ENCODE assay signal across 1 cellular context in the genomic region with DNA sequence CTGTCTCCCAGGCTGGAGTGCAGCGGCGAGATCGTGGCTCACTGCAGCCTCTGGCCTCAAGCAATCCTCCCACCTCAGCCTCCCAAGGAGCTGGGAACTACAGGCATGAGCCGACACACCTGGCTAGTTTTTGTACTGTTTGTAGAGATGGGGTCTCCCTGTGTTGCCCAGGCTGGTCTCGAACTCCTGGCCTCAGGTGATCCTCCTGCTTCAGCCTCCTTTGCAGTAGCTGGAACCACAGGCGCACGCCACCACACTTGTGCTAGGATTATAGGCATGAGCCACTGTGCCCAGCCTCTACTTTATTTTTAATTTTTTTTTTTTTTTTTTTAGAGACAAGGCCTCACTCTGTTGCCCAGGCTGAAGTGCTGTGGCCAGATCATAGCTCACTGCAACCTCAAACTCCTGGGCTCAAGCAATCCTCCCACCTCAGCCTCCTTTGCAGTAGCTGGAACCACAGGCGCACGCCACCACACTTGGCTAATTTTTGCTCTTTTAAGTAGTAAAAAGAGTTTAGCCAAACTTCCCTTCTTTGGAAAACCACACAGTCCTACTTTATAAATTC.
TF ChIP-seq lines count a peak whose summit lies in the region.

No MANE protein-coding gene starts in this region.

TF ChIP-seq in HepG2, 621 proteins besides CTCF, POLR2A, EP300 and RAD21 (continued from another document):
- TF ChIP-seq, protein P1, sequence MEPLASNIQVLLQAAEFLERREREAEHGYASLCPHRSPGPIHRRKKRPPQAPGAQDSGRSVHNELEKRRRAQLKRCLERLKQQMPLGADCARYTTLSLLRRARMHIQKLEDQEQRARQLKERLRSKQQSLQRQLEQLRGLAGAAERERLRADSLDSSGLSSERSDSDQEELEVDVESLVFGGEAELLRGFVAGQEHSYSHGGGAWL (CRISPR knock-in tag; IDR thresholded peaks at IDR 0.05), result no peak; the same call in 1 of the 2 replicates
- no peak for TF ChIP-seq ZNF260 (CRISPR knock-in tag; IDR thresholded peaks at IDR 0.05; ENCODE audit: borderline replicate concordance, low read depth)
- TF ChIP-seq MTA3 (CRISPR knock-in tag; IDR thresholded peaks at IDR 0.05), result no peak
- TF ChIP-seq, protein P2, sequence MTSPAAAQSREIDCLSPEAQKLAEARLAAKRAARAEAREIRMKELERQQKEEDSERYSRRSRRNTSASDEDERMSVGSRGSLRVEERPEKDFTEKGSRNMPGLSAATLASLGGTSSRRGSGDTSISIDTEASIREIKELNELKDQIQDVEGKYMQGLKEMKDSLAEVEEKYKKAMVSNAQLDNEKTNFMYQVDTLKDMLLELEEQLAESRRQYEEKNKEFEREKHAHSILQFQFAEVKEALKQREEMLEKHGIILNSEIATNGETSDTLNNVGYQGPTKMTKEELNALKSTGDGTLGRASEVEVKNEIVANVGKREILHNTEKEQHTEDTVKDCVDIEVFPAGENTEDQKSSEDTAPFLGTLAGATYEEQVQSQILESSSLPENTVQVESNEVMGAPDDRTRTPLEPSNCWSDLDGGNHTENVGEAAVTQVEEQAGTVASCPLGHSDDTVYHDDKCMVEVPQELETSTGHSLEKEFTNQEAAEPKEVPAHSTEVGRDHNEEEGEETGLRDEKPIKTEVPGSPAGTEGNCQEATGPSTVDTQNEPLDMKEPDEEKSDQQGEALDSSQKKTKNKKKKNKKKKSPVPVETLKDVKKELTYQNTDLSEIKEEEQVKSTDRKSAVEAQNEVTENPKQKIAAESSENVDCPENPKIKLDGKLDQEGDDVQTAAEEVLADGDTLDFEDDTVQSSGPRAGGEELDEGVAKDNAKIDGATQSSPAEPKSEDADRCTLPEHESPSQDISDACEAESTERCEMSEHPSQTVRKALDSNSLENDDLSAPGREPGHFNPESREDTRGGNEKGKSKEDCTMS (CRISPR knock-in tag; conservative IDR thresholded peaks at IDR 0.05), result no peak
- TF ChIP-seq, protein P3, sequence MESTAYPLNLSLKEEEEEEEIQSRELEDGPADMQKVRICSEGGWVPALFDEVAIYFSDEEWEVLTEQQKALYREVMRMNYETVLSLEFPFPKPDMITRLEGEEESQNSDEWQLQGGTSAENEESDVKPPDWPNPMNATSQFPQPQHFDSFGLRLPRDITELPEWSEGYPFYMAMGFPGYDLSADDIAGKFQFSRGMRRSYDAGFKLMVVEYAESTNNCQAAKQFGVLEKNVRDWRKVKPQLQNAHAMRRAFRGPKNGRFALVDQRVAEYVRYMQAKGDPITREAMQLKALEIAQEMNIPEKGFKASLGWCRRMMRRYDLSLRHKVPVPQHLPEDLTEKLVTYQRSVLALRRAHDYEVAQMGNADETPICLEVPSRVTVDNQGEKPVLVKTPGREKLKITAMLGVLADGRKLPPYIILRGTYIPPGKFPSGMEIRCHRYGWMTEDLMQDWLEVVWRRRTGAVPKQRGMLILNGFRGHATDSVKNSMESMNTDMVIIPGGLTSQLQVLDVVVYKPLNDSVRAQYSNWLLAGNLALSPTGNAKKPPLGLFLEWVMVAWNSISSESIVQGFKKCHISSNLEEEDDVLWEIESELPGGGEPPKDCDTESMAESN (CRISPR knock-in tag; conservative IDR thresholded peaks at IDR 0.05), result no peak
- TF ChIP-seq, protein P4, sequence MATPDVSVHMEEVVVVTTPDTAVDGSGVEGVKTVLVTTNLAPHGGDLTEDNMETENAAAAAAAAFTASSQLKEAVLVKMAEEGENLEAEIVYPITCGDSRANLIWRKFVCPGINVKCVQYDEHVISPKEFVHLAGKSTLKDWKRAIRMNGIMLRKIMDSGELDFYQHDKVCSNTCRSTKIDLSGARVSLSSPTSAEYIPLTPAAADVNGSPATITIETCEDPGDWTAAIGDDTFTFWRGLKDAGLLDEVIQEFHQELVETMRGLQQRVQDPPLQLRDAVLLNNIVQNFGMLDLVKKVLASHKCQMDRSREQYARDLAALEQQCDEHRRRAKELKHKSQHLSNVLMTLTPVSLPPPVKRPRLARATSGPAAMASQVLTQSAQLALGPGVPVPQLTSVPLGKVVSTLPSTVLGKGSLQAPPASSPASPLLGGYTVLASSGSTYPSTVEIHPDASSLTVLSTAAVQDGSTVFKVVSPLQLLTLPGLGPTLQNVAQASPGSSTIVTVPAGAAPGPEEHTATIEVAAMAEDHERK (CRISPR knock-in tag; IDR thresholded peaks at IDR 0.05; ENCODE audit: low read depth), result no peak
- no peak for TF ChIP-seq ATF7 (IDR thresholded peaks at IDR 0.05)
- TF ChIP-seq ATF7 (CRISPR knock-in tag; IDR thresholded peaks at IDR 0.05), result no peak
- TF ChIP-seq HDAC1 (CRISPR knock-in tag; IDR thresholded peaks at IDR 0.05), result no peak
- no peak for TF ChIP-seq ZBTB3 (CRISPR knock-in tag; IDR thresholded peaks at IDR 0.05; ENCODE audit: borderline replicate concordance, low read depth)
- TF ChIP-seq, protein P5, sequence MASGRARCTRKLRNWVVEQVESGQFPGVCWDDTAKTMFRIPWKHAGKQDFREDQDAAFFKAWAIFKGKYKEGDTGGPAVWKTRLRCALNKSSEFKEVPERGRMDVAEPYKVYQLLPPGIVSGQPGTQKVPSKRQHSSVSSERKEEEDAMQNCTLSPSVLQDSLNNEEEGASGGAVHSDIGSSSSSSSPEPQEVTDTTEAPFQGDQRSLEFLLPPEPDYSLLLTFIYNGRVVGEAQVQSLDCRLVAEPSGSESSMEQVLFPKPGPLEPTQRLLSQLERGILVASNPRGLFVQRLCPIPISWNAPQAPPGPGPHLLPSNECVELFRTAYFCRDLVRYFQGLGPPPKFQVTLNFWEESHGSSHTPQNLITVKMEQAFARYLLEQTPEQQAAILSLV (CRISPR knock-in tag; IDR thresholded peaks at IDR 0.05; ENCODE audit: borderline replicate concordance), result no peak
- no peak for TF ChIP-seq ZNF296 (CRISPR knock-in tag; conservative IDR thresholded peaks at IDR 0.05)
- no peak for TF ChIP-seq ZNF577 (CRISPR knock-in tag; IDR thresholded peaks at IDR 0.05; ENCODE audit: borderline replicate concordance, low read depth)
